Comparison of ENCODE assay signal across 11 cellular contexts in genomic region chr12:14614704-14615121, GRCh38. TPM values are rescaled to one million over a fixed set of nuclear protein-coding genes. Genes with fewer than 3 reads are reported as not detected.
DNase-seq lines count a peak whose midpoint lies in the region; ATAC-seq and TF ChIP-seq lines count a peak whose summit lies in the region.
"Had no signal": no experiment of that assay in that cellular context is flagged by ENCODE, and none has a peak within 500 bp of the region (broad histone marks: within the 10 kb centered on the region; RNA-seq: fewer than 3 reads in every experiment).

No MANE protein-coding gene starts in this region.

- H3K9me2 ChIP-seq in OCI-LY1 (ENCODE audit: low read depth, low read length) = no peaks in the 10 kb centered on the region

- H3K4me1 ChIP-seq in OCI-LY1 (ENCODE audit: insufficient read depth, low read length, severe bottlenecking) (peaks cover 50% of the 10 kb centered on the region), aorta (ENCODE audit: control insufficient read depth in 1 of 2, insufficient read depth in 2 of 2, low read length in 2 of 2) (peaks cover 0 to 2% of the 10 kb centered on the region in 2 donors), mammary epithelial cell (ENCODE audit: insufficient read depth, low read length) (no peaks in the 10 kb centered on the region)

- H4K20me1 ChIP-seq in OCI-LY1 (ENCODE audit: insufficient read depth, low read length) = no peaks in the 10 kb centered on the region
- no peaks in the 10 kb centered on the region for H4K20me1 ChIP-seq in mammary epithelial cell (ENCODE audit: insufficient read depth, low read length)

- H3K9ac ChIP-seq in OCI-LY1 (ENCODE audit: low read length) (peak overlapping the region; percentile 81), mammary epithelial cell (ENCODE audit: insufficient read depth, low read length) (no peak overlapping the region)

- H3K79me2 ChIP-seq in OCI-LY1 (ENCODE audit: insufficient read depth, low read length) (no peaks in the 10 kb centered on the region), mammary epithelial cell (ENCODE audit: insufficient read depth, low read length) (no peaks in the 10 kb centered on the region)

- peaks cover 7% of the 10 kb centered on the region for H3F3A ChIP-seq in OCI-LY1 (ENCODE audit: insufficient read depth, low read length)

- in situ Hi-C loops in mammary epithelial cell (cut with MboI; ENCODE audit: low sequenced_read_pairs in 2 of 2) = loop anchor here in 1 of 2 donors (25.0 kb wide), 1 partner anchor 377 kb away; no protein-coding TSS in a partner anchor

- H3K36me3 ChIP-seq in OCI-LY1 (ENCODE audit: insufficient read depth, low read length) (no peaks in the 10 kb centered on the region), aorta (ENCODE audit: control insufficient read depth in 1 of 2, insufficient read depth in 2 of 2, low read length in 1 of 2) (no peaks in the 10 kb centered on the region), mammary epithelial cell (ENCODE audit: insufficient read depth, low read length) (no peaks in the 10 kb centered on the region)

- CTCF ChIA-PET in mammary epithelial cell (lab: Charles Lee; ENCODE audit: low non-redundant PET) = no interaction called here

- WGBS in aorta, 2 donors = 77 to 85% methylated on average over 3 of the region's 3 CpGs
- 92% methylated on average over 3 of the region's 3 CpGs for WGBS in mammary epithelial cell (ENCODE audit: low coverage, missing lambda C conversion rate)

- peak overlapping the region; percentile 98 for H3K27ac ChIP-seq in OCI-LY1 (ENCODE audit: low read depth, low read length, poor library complexity, severe bottlenecking)
- H3K27ac ChIP-seq in aorta (ENCODE audit: low read depth in 1 of 2, low read length in 2 of 2) = no peak overlapping the region
- H3K27ac ChIP-seq in mammary epithelial cell (ENCODE audit: insufficient read depth, low read depth, low read length) = no peak overlapping the region
- H3K27ac ChIP-seq: 22Rv1 had no signal

- ATAC-seq in HG03039 (IDR thresholded peaks at IDR 0.05; ENCODE audit: unreplicated experiment) (peak; percentile 62), aorta (ENCODE audit: low FRiP score) (no peak)

- H3K27me3 ChIP-seq in OCI-LY1 (ENCODE audit: insufficient read depth, low read length) = no peaks in the 10 kb centered on the region
- H3K27me3 ChIP-seq in aorta (ENCODE audit: control insufficient read depth in 1 of 2, insufficient read depth in 2 of 2, low read length in 1 of 2) = no peaks in the 10 kb centered on the region
- no peaks in the 10 kb centered on the region for H3K27me3 ChIP-seq in mammary epithelial cell (ENCODE audit: insufficient read depth, low read length)

- BruUV-seq in mammary epithelial cell (replicated peaks; lab: Mats Ljungman, UMichigan) = no TSS peak

- TF ChIP-seq CTCF in OCI-LY1 (IDR thresholded peaks at IDR 0.05; ENCODE audit: low read length) (no peak), mammary epithelial cell (conservative IDR thresholded peaks at IDR 0.05 in 1 of 2, IDR thresholded peaks at IDR 0.05 in 1 of 2; ENCODE audit: extremely low read depth in 1 of 2, insufficient read depth in 1 of 2, low read depth in 1 of 2, low read length in 2 of 2) (no peak)

- DNase-seq in NCI-H748 (lab: John Stamatoyannopoulos, UW; ENCODE audit: unreplicated experiment) (peak; percentile 14), NCI-H748 treated with DMSO at 0.1 percent for 48 hours (lab: John Stamatoyannopoulos, UW) (no peak), ureter (ENCODE audit: low spot score) (peak; percentile 64), NCI-H446 treated with DMSO at 0.1 percent for 48 hours (lab: John Stamatoyannopoulos, UW) (no peak), aorta (no peak), mammary epithelial cell (no peak)
- DNase-seq: activated CD4-positive, alpha-beta T cell treated with anti-CD3 and anti-CD28 coated beads for 4 hours; central memory CD4-positive, alpha-beta T cell had no signal

- intact Hi-C loops in aorta (cut with DNase I) (loop anchor here in 1 of 2 donors (5.0 kb wide), 1 partner anchor 377 kb away; no protein-coding TSS in a partner anchor), mammary epithelial cell (cut with micrococcal nuclease) (no loop called here)

- dilution Hi-C loops in mammary epithelial cell (cut with HindIII; ENCODE audit: low sequenced_read_pairs) = loop anchor here (5.0 kb wide), 1 partner anchor 32 kb away; no protein-coding TSS in a partner anchor

- peak overlapping the region; percentile 54 for H3K4me3 ChIP-seq in OCI-LY1 (ENCODE audit: low read depth, low read length, poor library complexity, severe bottlenecking)
- no peak overlapping the region for H3K4me3 ChIP-seq in aorta (ENCODE audit: low read length in 2 of 2)
- H3K4me3 ChIP-seq in mammary epithelial cell (replicated peaks in 1 of 3; ENCODE audit: insufficient read depth in 1 of 3, low read depth in 2 of 3, low read length in 3 of 3) = no peak overlapping the region

- H3K4me2 ChIP-seq in OCI-LY1 (ENCODE audit: low read length) (peak overlapping the region; percentile 86), mammary epithelial cell (ENCODE audit: insufficient read depth, low read depth, low read length) (no peak overlapping the region)

- no peaks in the 10 kb centered on the region for H3K9me3 ChIP-seq in OCI-LY1 (ENCODE audit: low read length)
- H3K9me3 ChIP-seq in aorta (ENCODE audit: control insufficient read depth, low read length) = no peaks in the 10 kb centered on the region
- no peaks in the 10 kb centered on the region for H3K9me3 ChIP-seq in mammary epithelial cell (replicated peaks; ENCODE audit: insufficient read depth, low read length)

- no peak overlapping the region for H2AFZ ChIP-seq in OCI-LY1 (ENCODE audit: low read length)
- H2AFZ ChIP-seq in mammary epithelial cell (ENCODE audit: low read depth, low read length) = no peak overlapping the region

RNA-seq across cellular contexts. Expression of gene PLBD1, which starts 47.0 kb away (rescaled TPM):
- total RNA-seq in ureter (85.4 TPM), aorta (10 to 100 TPM; 11.6 to 24.8 TPM), mammary epithelial cell (not detected)
- polyA plus RNA-seq in aorta (1 to 10 TPM; 3.0 to 6.3 TPM), mammary epithelial cell (not detected)
- not detected for polyA minus RNA-seq in mammary epithelial cell

Comparison
In these comparisons a context has a peak if more than half of its experiments do, and no peak if none do; other contexts are left out.
1. DNase-seq: peak in NCI-H748 (single experiment) and ureter (single experiment); none in NCI-H748 treated with DMSO at 0.1 percent for 48 hours (single experiment), NCI-H446 treated with DMSO at 0.1 percent for 48 hours (single experiment), aorta (0 of 2) and mammary epithelial cell (single experiment).
2. RNA of gene PLBD1, which starts 47.0 kb away (total RNA-seq): 85.4 TPM in ureter (single experiment) and 11.6 to 24.8 TPM in aorta; not detected in mammary epithelial cell; every median in the first group is over 10 times any median in the second.